In genomic region chr9:89400398-89401116, GRCh38 we compare ENCODE assay signal across 8 cellular contexts.
DNase-seq lines count a peak whose midpoint lies in the region; ATAC-seq, FAIRE-seq and TF ChIP-seq lines count a peak whose summit lies in the region.

No MANE protein-coding gene starts in this region.

- no peak overlapping the region for H2BK15ac ChIP-seq in neuronal stem cell (ENCODE audit: low read length)

- no peak overlapping the region for H3K27ac ChIP-seq in neuronal stem cell (replicated peaks; ENCODE audit: low read length)

- H2BK12ac ChIP-seq in neuronal stem cell (ENCODE audit: low read length): no peak overlapping the region

- H2AK5ac ChIP-seq in neuronal stem cell (ENCODE audit: low read depth, low read length): no peak overlapping the region

- no peak overlapping the region for H3K4me3 ChIP-seq in neuronal stem cell (ENCODE audit: low read length in 2 of 2)

- H4K91ac ChIP-seq in neuronal stem cell (ENCODE audit: low read depth, low read length, poor library complexity): no peak overlapping the region

- no peak overlapping the region for H3K14ac ChIP-seq in neuronal stem cell (ENCODE audit: low read length)

- H3K36me3 ChIP-seq in neuronal stem cell (replicated peaks in 1 of 2; ENCODE audit: control insufficient read depth in 2 of 2, insufficient read depth in 2 of 2, low read length in 2 of 2): peaks cover 0 to 17% of the 10 kb centered on the region in 2 donors

- no peak overlapping the region for H2BK120ac ChIP-seq in neuronal stem cell (ENCODE audit: low read depth, low read length)

- no peak overlapping the region for H3K23ac ChIP-seq in neuronal stem cell (ENCODE audit: low read depth, low read length, poor library complexity)

- no peak overlapping the region for H3K4me2 ChIP-seq in neuronal stem cell (ENCODE audit: insufficient read depth, low read length, poor library complexity, severe bottlenecking)

- TF ChIP-seq CTCF in D721Med (IDR thresholded peaks at IDR 0.05; ENCODE audit: insufficient read depth, missing control alignments): no peak

- H3K4ac ChIP-seq in neuronal stem cell (ENCODE audit: low read length): no peak overlapping the region

- no peak overlapping the region for H3K18ac ChIP-seq in neuronal stem cell (ENCODE audit: low read length)

- no peaks in the 10 kb centered on the region for H3K9me3 ChIP-seq in neuronal stem cell (replicated peaks in 1 of 2; ENCODE audit: control insufficient read depth in 2 of 2, insufficient read depth in 1 of 2, low read depth in 1 of 2, low read length in 2 of 2)

- H2AFZ ChIP-seq in neuronal stem cell (ENCODE audit: low read length): no peak overlapping the region

- no peak overlapping the region for H3K9ac ChIP-seq in neuronal stem cell (ENCODE audit: low read depth, low read length, poor library complexity)

- FAIRE-seq in GM18507 (lab: Jason Lieb, UNC): peak; percentile 94
- no peak for FAIRE-seq in D721Med (lab: Jason Lieb, UNC)

- no peak overlapping the region for H2BK5ac ChIP-seq in neuronal stem cell (ENCODE audit: low read length)

- DNase-seq in GM18507 (ENCODE audit: extremely low spot score, insufficient read length, low read depth) (no peak), Kasumi-1 (lab: John Stamatoyannopoulos, UW) (peak; percentile 92 to 96), left lobe of liver (ENCODE audit: low spot score) (no peak), neuronal stem cell (ENCODE audit: low spot score) (no peak), inferior parietal cortex (ENCODE audit: extremely low spot score) (no peak), HuH-7 (ENCODE audit: low spot score) (no peak), D721Med (ENCODE audit: insufficient read length, low spot score) (no peak)

- H4K8ac ChIP-seq in neuronal stem cell (ENCODE audit: low read depth, low read length): no peak overlapping the region

- H3K4me1 ChIP-seq in neuronal stem cell (ENCODE audit: control insufficient read depth in 2 of 2, insufficient read depth in 1 of 2, low read depth in 1 of 2, low read length in 2 of 2): no peaks in the 10 kb centered on the region

- no peaks in the 10 kb centered on the region for H3K27me3 ChIP-seq in neuronal stem cell (ENCODE audit: control insufficient read depth in 3 of 3, insufficient read depth in 3 of 3, low read depth in 1 of 3, low read length in 3 of 3)

- no CpG with 5 or more reads among the region's 12 CpGs for WGBS in neuronal stem cell (ENCODE audit: extremely low coverage in 2 of 2, insufficient read length in 2 of 2, insufficient replicate concordance in 1 of 2), 2 donors

- no peaks in the 10 kb centered on the region for H3K79me1 ChIP-seq in neuronal stem cell (ENCODE audit: low read depth, low read length)

- peak; percentile 86 for ATAC-seq in GM21529 (IDR thresholded peaks at IDR 0.05; ENCODE audit: unreplicated experiment)
- peak; percentile 42 for ATAC-seq in left lobe of liver

Comparison
In these comparisons a context has a peak if more than half of its experiments do, and no peak if none do; other contexts are left out.
1. DNase-seq: peak in Kasumi-1 (2 of 2); none in GM18507 (single experiment), left lobe of liver (single experiment), neuronal stem cell (single experiment), inferior parietal cortex (single experiment), HuH-7 (single experiment) and D721Med (single experiment).